ENCODE assay signal across 9 cellular contexts in genomic region chr11:60756307-60757032, GRCh38. TPM values are rescaled to one million over a fixed set of nuclear protein-coding genes. Genes with fewer than 3 reads are reported as not detected.
DNase-seq lines count a peak whose midpoint lies in the region; ATAC-seq, FAIRE-seq and TF ChIP-seq lines count a peak whose summit lies in the region.
"Had no signal": no experiment of that assay in that cellular context is flagged by ENCODE, and none has a peak within 500 bp of the region (broad histone marks: within the 10 kb centered on the region; RNA-seq: fewer than 3 reads in every experiment).

A gene with protein sequence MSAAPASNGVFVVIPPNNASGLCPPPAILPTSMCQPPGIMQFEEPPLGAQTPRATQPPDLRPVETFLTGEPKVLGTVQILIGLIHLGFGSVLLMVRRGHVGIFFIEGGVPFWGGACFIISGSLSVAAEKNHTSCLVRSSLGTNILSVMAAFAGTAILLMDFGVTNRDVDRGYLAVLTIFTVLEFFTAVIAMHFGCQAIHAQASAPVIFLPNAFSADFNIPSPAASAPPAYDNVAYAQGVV (plus strand): TSS chr11:60756867. CDS start chr11:60763734, 6,867 bp downstream.

- WGBS in A549 (ENCODE audit: missing lambda C conversion rate) = 35% methylated on average over 14 of the region's 14 CpGs
- WGBS in esophagus squamous epithelium, 2 donors = 55 to 58% methylated on average over 9 of the region's 14 CpGs

- no peaks in the 10 kb centered on the region for H3K9me3 ChIP-seq in A549
- H3K9me3 ChIP-seq in esophagus squamous epithelium = no peaks in the 10 kb centered on the region

- H3K36me3 Mint-ChIP-seq in glutamatergic neuron (ENCODE audit: unreplicated experiment) = no peaks in the 10 kb centered on the region

- DNase-seq in A549 (ENCODE audit: low read depth in 1 of 2, low spot score in 1 of 2) = peak; percentile 41 to 53
- peak; percentile 37 for DNase-seq in OCI-M1 (lab: John Stamatoyannopoulos, UW)
- no peak for DNase-seq in glutamatergic neuron
- no peak for DNase-seq in esophagus squamous epithelium (lab: John Stamatoyannopoulos, UW)
- DNase-seq in mucosa of gallbladder (ENCODE audit: low spot score) = no peak
- DNase-seq in inferior parietal cortex (ENCODE audit: extremely low spot score) = no peak
- DNase-seq: stimulated activated CD8-positive, alpha-beta memory T cell treated with anti-CD3 and anti-CD28 coated beads, Interleukin-4, amount 100 ng/mL, for 48 hours had no signal

- H3K4me1 ChIP-seq in A549 (no peaks in the 10 kb centered on the region), esophagus squamous epithelium (no peaks in the 10 kb centered on the region)

- TF ChIP-seq POLR2A in A549 (IDR thresholded peaks at IDR 0.05; ENCODE audit: low read length) = no peak
- no peak for TF ChIP-seq POLR2A in esophagus squamous epithelium (IDR thresholded peaks at IDR 0.05)

- no peak within 1 kb of the TSS for H3K4me2 ChIP-seq in A549

- H3K9me3 Mint-ChIP-seq in glutamatergic neuron (ENCODE audit: unreplicated experiment) = no peaks in the 10 kb centered on the region

- TF ChIP-seq CTCF in A549 (IDR thresholded peaks at IDR 0.05) (peak; percentile 33), glutamatergic neuron (IDR thresholded peaks at IDR 0.05; ENCODE audit: partially characterized antibody, unreplicated experiment) (peak; percentile 70), esophagus squamous epithelium (IDR thresholded peaks at IDR 0.05) (peak in 1 of 6 experiments; percentile 22)

- no peaks in the 10 kb centered on the region for H3K4me1 Mint-ChIP-seq in glutamatergic neuron (ENCODE audit: low read depth, unreplicated experiment)

- no peaks in the 10 kb centered on the region for H3K36me3 ChIP-seq in esophagus squamous epithelium

- POLR2A ChIA-PET in A549 (lab: Yijun Ruan, JAX) = no interaction called here

- H3K4me3 ChIP-seq in A549 (no peak within 1 kb of the TSS), esophagus squamous epithelium (no peak within 1 kb of the TSS)

- peak; percentile 17 to 19; a peak in 1 of 5 replicates for TF ChIP-seq RAD21 in A549 (conservative IDR thresholded peaks at IDR 0.05 in 1 of 2, IDR thresholded peaks at IDR 0.05 in 1 of 2)

- no peak within 1 kb of the TSS for H3K27ac ChIP-seq in A549
- H3K27ac ChIP-seq in esophagus squamous epithelium = no peak within 1 kb of the TSS

- ATAC-seq in A549 (peak; percentile 67 to 85; a peak in 5 of 6 replicates), GM18511 (IDR thresholded peaks at IDR 0.05; ENCODE audit: unreplicated experiment) (peak; percentile 57), GM21528 (IDR thresholded peaks at IDR 0.05; ENCODE audit: low FRiP score, unreplicated experiment) (no peak)

- intact Hi-C loops in esophagus squamous epithelium (cut with DNase I) = no loop called here

- no peak within 1 kb of the TSS for H3K27ac Mint-ChIP-seq in glutamatergic neuron (ENCODE audit: unreplicated experiment)

- peaks cover 4% of the 10 kb centered on the region for H3K27me3 Mint-ChIP-seq in glutamatergic neuron (ENCODE audit: unreplicated experiment)

- FAIRE-seq in A549 (lab: Jason Lieb, UNC) = no peak

- CTCF ChIA-PET in A549 (lab: Yijun Ruan, JAX) = interaction anchor here (0.7 to 1.8 kb wide), 7 partner anchors 10 to 412 kb away, joined by 3 to 8 read pairs (median 3); no protein-coding TSS in a partner anchor

- no peak within 1 kb of the TSS for H3K4me3 Mint-ChIP-seq in glutamatergic neuron (ENCODE audit: unreplicated experiment)

- TF ChIP-seq EP300 in A549 (IDR thresholded peaks at IDR 0.05) = no peak

- peaks cover 0 to 38% (median 0%) of the 10 kb centered on the region in 4 donors for H3K27me3 ChIP-seq in esophagus squamous epithelium

TF ChIP-seq in A549, 52 proteins besides CTCF, POLR2A, EP300 and RAD21 (continues in another document):
- TF ChIP-seq, protein P1, sequence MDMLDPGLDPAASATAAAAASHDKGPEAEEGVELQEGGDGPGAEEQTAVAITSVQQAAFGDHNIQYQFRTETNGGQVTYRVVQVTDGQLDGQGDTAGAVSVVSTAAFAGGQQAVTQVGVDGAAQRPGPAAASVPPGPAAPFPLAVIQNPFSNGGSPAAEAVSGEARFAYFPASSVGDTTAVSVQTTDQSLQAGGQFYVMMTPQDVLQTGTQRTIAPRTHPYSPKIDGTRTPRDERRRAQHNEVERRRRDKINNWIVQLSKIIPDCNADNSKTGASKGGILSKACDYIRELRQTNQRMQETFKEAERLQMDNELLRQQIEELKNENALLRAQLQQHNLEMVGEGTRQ (IDR thresholded peaks at IDR 0.05) = no peak
- TF ChIP-seq RFX5 (IDR thresholded peaks at IDR 0.05) (no peak), HMGXB4 (CRISPR knock-in tag; IDR thresholded peaks at IDR 0.05; ENCODE audit: borderline replicate concordance) (no peak), RNF2 (IDR thresholded peaks at IDR 0.05; ENCODE audit: borderline replicate concordance, low read depth) (no peak), TP53 (CRISPR knock-in tag; IDR thresholded peaks at IDR 0.05) (no peak), GATA3 (IDR thresholded peaks at IDR 0.05; ENCODE audit: borderline replicate concordance) (no peak), FOSB (CRISPR knock-in tag; IDR thresholded peaks at IDR 0.05) (no peak), ZFP36 (IDR thresholded peaks at IDR 0.05; ENCODE audit: borderline replicate concordance, partially characterized antibody) (no peak), ZNF302 (CRISPR knock-in tag; IDR thresholded peaks at IDR 0.05) (no peak), CBX2 (IDR thresholded peaks at IDR 0.05; ENCODE audit: borderline replicate concordance, low read depth) (no peak), ATOH8 (CRISPR knock-in tag; IDR thresholded peaks at IDR 0.05; ENCODE audit: low read depth) (no peak), CHD4 (IDR thresholded peaks at IDR 0.05; ENCODE audit: borderline replicate concordance) (no peak), PBX3 (IDR thresholded peaks at IDR 0.05) (no peak), ZC3H11A (IDR thresholded peaks at IDR 0.05) (no peak), RARB (CRISPR knock-in tag; IDR thresholded peaks at IDR 0.05) (no peak), BCL3 (IDR thresholded peaks at IDR 0.05) (no peak), POLR2AphosphoS2 (conservative IDR thresholded peaks at IDR 0.05; ENCODE audit: low read length) (no peak), HES2 (IDR thresholded peaks at IDR 0.05) (no peak), HOXB13 (CRISPR knock-in tag; IDR thresholded peaks at IDR 0.05; ENCODE audit: low read depth) (no peak)

RNA-seq across cellular contexts. Expression of the gene that starts here (rescaled TPM):
- polyA plus RNA-seq in A549 (2011; rRNA removed) = not detected in 2 replicates
- 0.03 TPM in 1 of 2 replicates, not detected in the other for polyA plus RNA-seq in A549 (2012; cell fraction: cytosol; rRNA removed)
- polyA plus RNA-seq in A549 (2012; cell fraction: nucleus; rRNA removed) = not detected in 2 replicates
- not detected in 3 replicates for polyA plus RNA-seq in A549 (2017; fragmentation: RNase III; extraction: RNeasy Plus Mini Kit Qiagen cat#74134 plus additional on column Dnase treatment)
- polyA minus RNA-seq in A549 (2011; rRNA and poly(A)+ RNA removed) = not detected in 2 replicates
- total RNA-seq in glutamatergic neuron (ENCODE audit: unreplicated experiment) = not detected
- total RNA-seq in esophagus squamous epithelium = not detected
- not detected for total RNA-seq in mucosa of gallbladder

Comparison
In these comparisons a context has a peak if more than half of its experiments do, and no peak if none do; other contexts are left out.
1. Peak in DNase-seq and ATAC-seq in A549; RNA of the gene not detected or under 1 TPM.